In genomic region chr17:11363575-11363974, GRCh38 we compare ENCODE assay signal across 25 cellular contexts.
"Had no signal": no experiment of that assay in that cellular context is flagged by ENCODE, and none has a peak within 500 bp of the region (broad histone marks: within the 10 kb centered on the region; RNA-seq: fewer than 3 reads in every experiment).

No MANE protein-coding gene starts in this region.

- H3K27me3 Mint-ChIP-seq: memory B cell; stimulated activated memory B cell treated with anti-CD40 and anti-IgM and Interleukin-4, amounts not matched to agents 10 μg/mL and 1 μg/mL and 100 μg/mL, for 72 hours; stimulated activated naive CD8-positive, alpha-beta T cell treated with anti-CD3 and anti-CD28 coated beads, Interleukin-15, Interleukin-2, amounts not matched to agents 100 ng/mL and 50 ng/mL, for 24 hours had no signal

- H3K9me3 ChIP-seq: esophagus squamous epithelium, ovary, psoas muscle, sigmoid colon, thoracic aorta, tibial nerve, upper lobe of left lung had no signal

- H3K27me3 ChIP-seq: dorsolateral prefrontal cortex, esophagus squamous epithelium, ovary, sigmoid colon, spleen, tibial nerve, upper lobe of left lung had no signal

- H3K9me3 Mint-ChIP-seq: memory B cell; stimulated activated memory B cell treated with anti-CD40 and anti-IgM and Interleukin-4, amounts not matched to agents 10 μg/mL and 1 μg/mL and 100 μg/mL, for 72 hours; stimulated activated naive CD8-positive, alpha-beta T cell treated with anti-CD3 and anti-CD28 coated beads, Interleukin-15, Interleukin-2, amounts not matched to agents 100 ng/mL and 50 ng/mL, for 24 hours had no signal

- H3K4me3 Mint-ChIP-seq: memory B cell; naive thymus-derived CD8-positive, alpha-beta T cell; stimulated activated memory B cell treated with anti-CD40 and anti-IgM and Interleukin-4, amounts not matched to agents 10 μg/mL and 1 μg/mL and 100 μg/mL, for 72 hours; stimulated activated naive CD8-positive, alpha-beta T cell treated with anti-CD3 and anti-CD28 coated beads, Interleukin-15, Interleukin-2, amounts not matched to agents 100 ng/mL and 50 ng/mL, for 24 hours had no signal

- H3K36me3 Mint-ChIP-seq: memory B cell; naive thymus-derived CD8-positive, alpha-beta T cell; stimulated activated memory B cell treated with anti-CD40 and anti-IgM and Interleukin-4, amounts not matched to agents 10 μg/mL and 1 μg/mL and 100 μg/mL, for 72 hours had no signal

- H3K4me1 ChIP-seq: esophagus squamous epithelium, heart right ventricle, psoas muscle, spleen, tibial nerve, upper lobe of left lung had no signal

- H3K36me3 ChIP-seq: esophagus squamous epithelium, heart right ventricle, ovary, sigmoid colon, spleen, thoracic aorta, tibial nerve, upper lobe of left lung had no signal

- ATAC-seq: heart right ventricle; left lobe of liver; naive thymus-derived CD8-positive, alpha-beta T cell; psoas muscle; right cardiac atrium; stimulated activated memory B cell treated with anti-CD40 and anti-IgM and Interleukin-4, amounts not matched to agents 10 μg/mL and 1 μg/mL and 100 μg/mL, for 72 hours had no signal

- DNase-seq: dorsolateral prefrontal cortex; effector CD4-positive, alpha-beta T cell; esophagus squamous epithelium; foreskin melanocyte; glutamatergic neuron; heart right ventricle; hypothalamus; midbrain; naive thymus-derived CD8-positive, alpha-beta T cell; occipital lobe; ovary; posterior cingulate gyrus; psoas muscle; right cardiac atrium; sigmoid colon; spleen; stimulated activated CD4-positive, alpha-beta T cell treated with anti-CD3 and anti-CD28 coated beads, Interleukin-4, amount 100 ng/mL, for 4 hours; upper lobe of left lung had no signal

- H3K27ac ChIP-seq: dorsolateral prefrontal cortex, esophagus squamous epithelium, heart right ventricle, ovary, psoas muscle, sigmoid colon, spleen, thoracic aorta, tibial nerve, upper lobe of left lung had no signal

- H3K4me3 ChIP-seq: dorsolateral prefrontal cortex, esophagus squamous epithelium, heart right ventricle, lung, ovary, psoas muscle, sigmoid colon, spleen, thoracic aorta, tibial nerve, upper lobe of left lung had no signal

- H3K27ac Mint-ChIP-seq: memory B cell; naive thymus-derived CD8-positive, alpha-beta T cell; stimulated activated memory B cell treated with anti-CD40 and anti-IgM and Interleukin-4, amounts not matched to agents 10 μg/mL and 1 μg/mL and 100 μg/mL, for 72 hours; stimulated activated naive CD8-positive, alpha-beta T cell treated with anti-CD3 and anti-CD28 coated beads, Interleukin-15, Interleukin-2, amounts not matched to agents 100 ng/mL and 50 ng/mL, for 24 hours had no signal

- H3K4me1 Mint-ChIP-seq: memory B cell; naive thymus-derived CD8-positive, alpha-beta T cell; stimulated activated memory B cell treated with anti-CD40 and anti-IgM and Interleukin-4, amounts not matched to agents 10 μg/mL and 1 μg/mL and 100 μg/mL, for 72 hours had no signal
